7 cellular contexts compared by ENCODE assay signal in genomic region chr10:20429742-20430141, GRCh38.
"Had no signal": no experiment of that assay in that cellular context is flagged by ENCODE, and none has a peak within 500 bp of the region (broad histone marks: within the 10 kb centered on the region; RNA-seq: fewer than 3 reads in every experiment).

No MANE protein-coding gene starts in this region.

- DNase-seq: H7, HFFc6, KG1 had no signal

- H3K4me1 Mint-ChIP-seq: GM23338 had no signal

- H3K4me1 ChIP-seq: HAP-1 had no signal

- H2AFZ ChIP-seq: GM23338 had no signal

- H3K36me3 ChIP-seq: HAP-1 had no signal

- H3K4me3 Mint-ChIP-seq: GM23338, HFFc6 had no signal

- H3K4me2 ChIP-seq: GM23338 had no signal

- H3K4me3 ChIP-seq: GM23338, HAP-1, K562 had no signal

- ATAC-seq: GM23338, HCT116, K562 had no signal

- H3K27ac Mint-ChIP-seq: GM23338, HFFc6 had no signal
